In the genomic region with DNA sequence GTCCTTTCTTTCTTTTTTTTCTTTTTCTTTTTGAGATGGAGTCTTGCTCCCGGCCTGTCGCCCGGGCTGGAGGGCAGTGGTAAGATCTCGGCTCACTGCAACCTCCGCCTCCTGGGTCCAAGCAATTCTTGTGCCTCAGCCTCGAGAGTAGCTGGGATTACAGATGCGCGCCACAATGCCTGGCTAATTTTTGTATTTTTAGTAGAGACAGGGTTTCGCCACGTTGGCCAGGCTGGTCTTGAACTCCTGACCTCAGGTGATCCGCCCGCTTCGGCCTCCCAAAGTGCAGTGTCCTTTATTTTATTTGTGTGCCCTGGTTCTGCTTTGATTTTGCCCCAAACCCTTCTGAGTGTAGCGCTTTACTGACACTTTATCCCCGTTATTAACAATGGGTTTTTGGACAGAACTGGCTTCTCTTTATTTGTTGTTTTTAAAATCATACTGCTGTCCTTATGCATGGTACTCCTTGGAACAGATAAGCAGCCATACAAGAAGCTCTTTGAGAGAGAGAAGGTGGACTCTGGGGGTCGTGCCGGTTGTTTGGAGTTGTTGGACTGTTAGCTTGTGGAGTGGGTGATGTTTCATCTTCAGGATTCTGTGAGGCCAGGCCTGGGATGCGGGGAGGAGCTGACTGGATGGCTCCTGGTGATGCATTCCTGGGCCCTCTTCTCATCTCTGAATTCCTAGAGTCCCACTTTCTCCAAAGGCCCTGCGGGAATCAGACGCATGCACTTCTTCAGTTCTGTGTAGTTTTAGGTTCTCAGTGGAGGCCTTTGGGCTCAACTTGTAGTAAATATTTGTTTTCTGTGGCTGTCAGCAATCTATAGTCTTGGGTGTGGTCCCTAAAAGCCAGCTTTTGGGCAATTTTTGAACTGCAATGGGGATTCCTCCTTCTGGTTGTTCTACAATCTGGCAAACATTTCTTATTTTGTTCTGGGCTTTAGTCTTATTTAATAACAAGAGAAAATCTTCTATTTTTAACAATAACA, we compare ENCODE assay signal across 10 cellular contexts. TPM values are rescaled to one million over a fixed set of nuclear protein-coding genes. Genes with fewer than 3 reads are reported as not detected.
A peak's percentile ranks its signal among the peaks of the same experiment; 100 is the strongest.
DNase-seq lines count a peak whose midpoint lies in the region; ATAC-seq and TF ChIP-seq lines count a peak whose summit lies in the region.
"Had no signal": no experiment of that assay in that cellular context is flagged by ENCODE, and none has a peak within 500 bp of the region (broad histone marks: within the 10 kb centered on the region; RNA-seq: fewer than 3 reads in every experiment).

No MANE protein-coding gene starts in this region.

- no peak for TF ChIP-seq CTCF in type B pancreatic cell (conservative IDR thresholded peaks at IDR 0.05)

- CTCF ChIA-PET in naive thymus-derived CD4-positive, alpha-beta T cell (lab: Charles Lee): no interaction called here

- POLR2A ChIA-PET in naive thymus-derived CD4-positive, alpha-beta T cell (lab: Charles Lee): no interaction called here

- peak overlapping the region; percentile 40 for H3K4me3 ChIP-seq in naive thymus-derived CD4-positive, alpha-beta T cell (ENCODE audit: low read length)
- no peak overlapping the region for H3K4me3 ChIP-seq in aorta (ENCODE audit: low read length in 2 of 2)

- no peak for ATAC-seq in naive thymus-derived CD4-positive, alpha-beta T cell
- ATAC-seq in aorta (ENCODE audit: low FRiP score): no peak
- ATAC-seq: psoas muscle had no signal

- H3K27me3 Mint-ChIP-seq in activated naive CD8-positive, alpha-beta T cell: no peaks in the 10 kb centered on the region
- H3K27me3 Mint-ChIP-seq in naive thymus-derived CD4-positive, alpha-beta T cell: no peaks in the 10 kb centered on the region
- H3K27me3 Mint-ChIP-seq in type B pancreatic cell: no peaks in the 10 kb centered on the region

- peaks cover 34 to 41% of the 10 kb centered on the region in 2 donors for H3K4me1 ChIP-seq in naive thymus-derived CD4-positive, alpha-beta T cell (ENCODE audit: control insufficient read depth in 2 of 2, insufficient read depth in 2 of 2, low read length in 2 of 2)
- peaks cover 3 to 4% of the 10 kb centered on the region in 2 donors for H3K4me1 ChIP-seq in aorta (ENCODE audit: control insufficient read depth in 1 of 2, insufficient read depth in 2 of 2, low read length in 2 of 2)

- no peaks in the 10 kb centered on the region for H3K9me3 ChIP-seq in naive thymus-derived CD4-positive, alpha-beta T cell (ENCODE audit: control insufficient read depth in 2 of 3, low read length in 3 of 3)
- H3K9me3 ChIP-seq in aorta (ENCODE audit: control insufficient read depth, low read length): no peaks in the 10 kb centered on the region
- H3K9me3 ChIP-seq: psoas muscle had no signal

- intact Hi-C loops in naive thymus-derived CD4-positive, alpha-beta T cell (cut with micrococcal nuclease): loop anchor here in 1 of 2 donors (2.0 to 5.0 kb wide), 2 partner anchors 15 to 1367 kb away; no protein-coding TSS in a partner anchor
- intact Hi-C loops in aorta (cut with DNase I): no loop called here

- no peaks in the 10 kb centered on the region for H3K9me3 Mint-ChIP-seq in activated naive CD8-positive, alpha-beta T cell (ENCODE audit: low read depth)
- no peaks in the 10 kb centered on the region for H3K9me3 Mint-ChIP-seq in naive thymus-derived CD4-positive, alpha-beta T cell
- H3K9me3 Mint-ChIP-seq in type B pancreatic cell: no peaks in the 10 kb centered on the region

- DNase-seq in EL: peak; percentile 45
- peak; percentile 31 for DNase-seq in HK-2 (ENCODE audit: unreplicated experiment)
- DNase-seq in naive thymus-derived CD4-positive, alpha-beta T cell: no peak
- DNase-seq in aorta: no peak
- DNase-seq in HuH-7.5 (ENCODE audit: low spot score): no peak
- DNase-seq in type B pancreatic cell (ENCODE audit: extremely low spot score, unreplicated experiment): no peak
- DNase-seq in NCI-H82 treated with DMSO at 0.1 percent for 48 hours (lab: John Stamatoyannopoulos, UW; ENCODE audit: unreplicated experiment): no peak
- DNase-seq: NCI-H524, psoas muscle had no signal

- peaks cover 78% of the 10 kb centered on the region for H3K4me1 Mint-ChIP-seq in activated naive CD8-positive, alpha-beta T cell (ENCODE audit: low read depth)
- peaks cover 38 to 88% (median 68%) of the 10 kb centered on the region in 7 donors for H3K4me1 Mint-ChIP-seq in naive thymus-derived CD4-positive, alpha-beta T cell
- peaks cover 23% of the 10 kb centered on the region for H3K4me1 Mint-ChIP-seq in type B pancreatic cell (ENCODE audit: unreplicated experiment)

- H3K4me3 Mint-ChIP-seq in activated naive CD8-positive, alpha-beta T cell: peak overlapping the region; percentile 100
- H3K4me3 Mint-ChIP-seq in naive thymus-derived CD4-positive, alpha-beta T cell: peak overlapping the region; percentile 9 to 100 (median 66)
- no peak overlapping the region for H3K4me3 Mint-ChIP-seq in type B pancreatic cell

- no peaks in the 10 kb centered on the region for H3K36me3 ChIP-seq in naive thymus-derived CD4-positive, alpha-beta T cell (ENCODE audit: control insufficient read depth in 2 of 3, insufficient read depth in 3 of 3, low read length in 3 of 3)
- no peaks in the 10 kb centered on the region for H3K36me3 ChIP-seq in aorta (ENCODE audit: control insufficient read depth in 1 of 2, insufficient read depth in 2 of 2, low read length in 1 of 2)

- H3K36me3 Mint-ChIP-seq in activated naive CD8-positive, alpha-beta T cell: peaks cover 11% of the 10 kb centered on the region
- H3K36me3 Mint-ChIP-seq in naive thymus-derived CD4-positive, alpha-beta T cell: peaks cover 0 to 37% (median 0%) of the 10 kb centered on the region in 5 donors
- no peaks in the 10 kb centered on the region for H3K36me3 Mint-ChIP-seq in type B pancreatic cell

- no peaks in the 10 kb centered on the region for H3K27me3 ChIP-seq in naive thymus-derived CD4-positive, alpha-beta T cell (ENCODE audit: control insufficient read depth in 2 of 2, insufficient read depth in 2 of 2, low read length in 2 of 2)
- H3K27me3 ChIP-seq in aorta (ENCODE audit: control insufficient read depth in 1 of 2, insufficient read depth in 2 of 2, low read length in 1 of 2): no peaks in the 10 kb centered on the region

- WGBS in aorta, 2 donors: 92 to 95% methylated on average over 20 of the region's 20 CpGs

- H3K27ac Mint-ChIP-seq in activated naive CD8-positive, alpha-beta T cell: peak overlapping the region; percentile 90
- H3K27ac Mint-ChIP-seq in naive thymus-derived CD4-positive, alpha-beta T cell: peak overlapping the region in 7 of 9 donors; percentile 18 to 90 (median 77)
- H3K27ac Mint-ChIP-seq in type B pancreatic cell: no peak overlapping the region

- peak overlapping the region; percentile 22 for H3K27ac ChIP-seq in naive thymus-derived CD4-positive, alpha-beta T cell (ENCODE audit: low read depth, low read length)
- H3K27ac ChIP-seq in aorta (ENCODE audit: low read depth in 1 of 2, low read length in 2 of 2): no peak overlapping the region
- H3K27ac ChIP-seq: psoas muscle had no signal

RNA-seq across cellular contexts. Expression of gene PTTG1, which starts 47.8 kb away (rescaled TPM):
- 10 to 100 TPM in 1 of 5 experiments, 1 to 10 TPM in 4; 3.8 to 97.7 (median 5.7) TPM for total RNA-seq in naive thymus-derived CD4-positive, alpha-beta T cell
- 10 to 100 TPM; 10.5 to 11.8 TPM for polyA plus RNA-seq in naive thymus-derived CD4-positive, alpha-beta T cell
- total RNA-seq in aorta (1 to 10 TPM; 3.0 to 5.1 TPM), type B pancreatic cell (ENCODE audit: low replicate concordance) (34.5 and 100 TPM in 2 replicates)
- polyA plus RNA-seq in aorta: 10 to 100 TPM in 1 of 2 donors, 1 to 10 TPM in 1; 4.9 to 18.7 TPM

RNA-seq across cellular contexts. Expression of gene SLU7, which starts 50.6 kb away (rescaled TPM):
- 10 to 100 TPM; 53.0 to 85.3 (median 77.0) TPM for total RNA-seq in naive thymus-derived CD4-positive, alpha-beta T cell
- polyA plus RNA-seq in naive thymus-derived CD4-positive, alpha-beta T cell: 10 to 100 TPM; 64.1 to 78.1 TPM
- total RNA-seq in aorta (10 to 100 TPM; 48.7 to 60.6 TPM), type B pancreatic cell (ENCODE audit: low replicate concordance) (37.7 and 45.7 TPM in 2 replicates)
- 10 to 100 TPM; 36.3 to 58.4 TPM for polyA plus RNA-seq in aorta

Comparison
In these comparisons a context has a peak if more than half of its experiments do, and no peak if none do; other contexts are left out.
1. DNase-seq: peak in EL (single experiment) and HK-2 (single experiment); none in naive thymus-derived CD4-positive, alpha-beta T cell (0 of 9), aorta (0 of 2), HuH-7.5 (single experiment), type B pancreatic cell (single experiment) and NCI-H82 treated with DMSO at 0.1 percent for 48 hours (single experiment).